ENCODE assay signal across 1 cellular context in genomic region chr20:23632711-23633573, GRCh38.
TF ChIP-seq lines count a peak whose summit lies in the region.

No MANE protein-coding gene starts in this region.

TF ChIP-seq in HepG2, 621 proteins besides CTCF, POLR2A, EP300 and RAD21 (continued from another document and continues in another):
- TF ChIP-seq, protein P1, sequence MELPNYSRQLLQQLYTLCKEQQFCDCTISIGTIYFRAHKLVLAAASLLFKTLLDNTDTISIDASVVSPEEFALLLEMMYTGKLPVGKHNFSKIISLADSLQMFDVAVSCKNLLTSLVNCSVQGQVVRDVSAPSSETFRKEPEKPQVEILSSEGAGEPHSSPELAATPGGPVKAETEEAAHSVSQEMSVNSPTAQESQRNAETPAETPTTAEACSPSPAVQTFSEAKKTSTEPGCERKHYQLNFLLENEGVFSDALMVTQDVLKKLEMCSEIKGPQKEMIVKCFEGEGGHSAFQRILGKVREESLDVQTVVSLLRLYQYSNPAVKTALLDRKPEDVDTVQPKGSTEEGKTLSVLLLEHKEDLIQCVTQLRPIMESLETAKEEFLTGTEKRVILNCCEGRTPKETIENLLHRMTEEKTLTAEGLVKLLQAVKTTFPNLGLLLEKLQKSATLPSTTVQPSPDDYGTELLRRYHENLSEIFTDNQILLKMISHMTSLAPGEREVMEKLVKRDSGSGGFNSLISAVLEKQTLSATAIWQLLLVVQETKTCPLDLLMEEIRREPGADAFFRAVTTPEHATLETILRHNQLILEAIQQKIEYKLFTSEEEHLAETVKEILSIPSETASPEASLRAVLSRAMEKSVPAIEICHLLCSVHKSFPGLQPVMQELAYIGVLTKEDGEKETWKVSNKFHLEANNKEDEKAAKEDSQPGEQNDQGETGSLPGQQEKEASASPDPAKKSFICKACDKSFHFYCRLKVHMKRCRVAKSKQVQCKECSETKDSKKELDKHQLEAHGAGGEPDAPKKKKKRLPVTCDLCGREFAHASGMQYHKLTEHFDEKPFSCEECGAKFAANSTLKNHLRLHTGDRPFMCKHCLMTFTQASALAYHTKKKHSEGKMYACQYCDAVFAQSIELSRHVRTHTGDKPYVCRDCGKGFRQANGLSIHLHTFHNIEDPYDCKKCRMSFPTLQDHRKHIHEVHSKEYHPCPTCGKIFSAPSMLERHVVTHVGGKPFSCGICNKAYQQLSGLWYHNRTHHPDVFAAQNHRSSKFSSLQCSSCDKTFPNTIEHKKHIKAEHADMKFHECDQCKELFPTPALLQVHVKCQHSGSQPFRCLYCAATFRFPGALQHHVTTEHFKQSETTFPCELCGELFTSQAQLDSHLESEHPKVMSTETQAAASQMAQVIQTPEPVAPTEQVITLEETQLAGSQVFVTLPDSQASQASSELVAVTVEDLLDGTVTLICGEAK (IDR thresholded peaks at IDR 0.05) = no peak
- TF ChIP-seq, protein P1 (CRISPR knock-in tag; IDR thresholded peaks at IDR 0.05) = 0 out of 2 replicates have a peak, but pooled peaks have one; percentile 34
- TF ChIP-seq ZNF772 (CRISPR knock-in tag; IDR thresholded peaks at IDR 0.05) = no peak
- no peak for TF ChIP-seq SAFB2 (CRISPR knock-in tag; IDR thresholded peaks at IDR 0.05; ENCODE audit: borderline replicate concordance, low read depth)
- no peak for TF ChIP-seq ZNF343 (CRISPR knock-in tag; IDR thresholded peaks at IDR 0.05)
- TF ChIP-seq, protein P2, sequence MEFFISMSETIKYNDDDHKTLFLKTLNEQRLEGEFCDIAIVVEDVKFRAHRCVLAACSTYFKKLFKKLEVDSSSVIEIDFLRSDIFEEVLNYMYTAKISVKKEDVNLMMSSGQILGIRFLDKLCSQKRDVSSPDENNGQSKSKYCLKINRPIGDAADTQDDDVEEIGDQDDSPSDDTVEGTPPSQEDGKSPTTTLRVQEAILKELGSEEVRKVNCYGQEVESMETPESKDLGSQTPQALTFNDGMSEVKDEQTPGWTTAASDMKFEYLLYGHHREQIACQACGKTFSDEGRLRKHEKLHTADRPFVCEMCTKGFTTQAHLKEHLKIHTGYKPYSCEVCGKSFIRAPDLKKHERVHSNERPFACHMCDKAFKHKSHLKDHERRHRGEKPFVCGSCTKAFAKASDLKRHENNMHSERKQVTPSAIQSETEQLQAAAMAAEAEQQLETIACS (CRISPR knock-in tag; IDR thresholded peaks at IDR 0.05) = no peak
- TF ChIP-seq CEBPB (IDR thresholded peaks at IDR 0.05; ENCODE audit: borderline replicate concordance, low read depth, low read length) = no peak
- no peak for TF ChIP-seq NFKB2 (CRISPR knock-in tag; IDR thresholded peaks at IDR 0.05; ENCODE audit: borderline replicate concordance)
- no peak for TF ChIP-seq ZNF44 (CRISPR knock-in tag; IDR thresholded peaks at IDR 0.05)
- TF ChIP-seq ZNF775 (CRISPR knock-in tag; IDR thresholded peaks at IDR 0.05; ENCODE audit: borderline replicate concordance) = no peak
- TF ChIP-seq CREB3 (CRISPR knock-in tag; IDR thresholded peaks at IDR 0.05) = no peak
- TF ChIP-seq ZNF652 (CRISPR knock-in tag; IDR thresholded peaks at IDR 0.05; ENCODE audit: borderline replicate concordance, low read depth) = no peak
- TF ChIP-seq HES4 (CRISPR knock-in tag; IDR thresholded peaks at IDR 0.05; ENCODE audit: borderline replicate concordance) = 0 out of 2 replicates have a peak, but pooled peaks have one; percentile 38
- no peak for TF ChIP-seq NCOR1 (IDR thresholded peaks at IDR 0.05; ENCODE audit: borderline replicate concordance, low read length)
- TF ChIP-seq BATF2 (CRISPR knock-in tag; IDR thresholded peaks at IDR 0.05) = no peak
- peak; percentile 72; the same call in 1 of the 2 replicates for TF ChIP-seq RBFOX2 (IDR thresholded peaks at IDR 0.05; ENCODE audit: low read depth, low read length)
- no peak for TF ChIP-seq NCOA1 (CRISPR knock-in tag; IDR thresholded peaks at IDR 0.05)
- TF ChIP-seq ZSCAN31 (CRISPR knock-in tag; IDR thresholded peaks at IDR 0.05; ENCODE audit: low read depth) = no peak
- TF ChIP-seq, protein P3, sequence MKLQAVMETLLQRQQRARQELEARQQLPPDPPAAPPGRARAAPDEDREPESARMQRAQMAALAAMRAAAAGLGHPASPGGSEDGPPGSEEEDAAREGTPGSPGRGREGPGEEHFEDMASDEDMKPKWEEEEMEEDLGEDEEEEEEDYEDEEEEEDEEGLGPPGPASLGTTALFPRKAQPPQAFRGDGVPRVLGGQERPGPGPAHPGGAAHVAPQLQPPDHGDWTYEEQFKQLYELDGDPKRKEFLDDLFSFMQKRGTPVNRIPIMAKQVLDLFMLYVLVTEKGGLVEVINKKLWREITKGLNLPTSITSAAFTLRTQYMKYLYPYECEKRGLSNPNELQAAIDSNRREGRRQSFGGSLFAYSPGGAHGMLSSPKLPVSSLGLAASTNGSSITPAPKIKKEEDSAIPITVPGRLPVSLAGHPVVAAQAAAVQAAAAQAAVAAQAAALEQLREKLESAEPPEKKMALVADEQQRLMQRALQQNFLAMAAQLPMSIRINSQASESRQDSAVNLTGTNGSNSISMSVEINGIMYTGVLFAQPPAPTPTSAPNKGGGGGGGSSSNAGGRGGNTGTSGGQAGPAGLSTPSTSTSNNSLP (IDR thresholded peaks at IDR 0.05; ENCODE audit: low read depth, low read length) = no peak
- TF ChIP-seq, protein P4, sequence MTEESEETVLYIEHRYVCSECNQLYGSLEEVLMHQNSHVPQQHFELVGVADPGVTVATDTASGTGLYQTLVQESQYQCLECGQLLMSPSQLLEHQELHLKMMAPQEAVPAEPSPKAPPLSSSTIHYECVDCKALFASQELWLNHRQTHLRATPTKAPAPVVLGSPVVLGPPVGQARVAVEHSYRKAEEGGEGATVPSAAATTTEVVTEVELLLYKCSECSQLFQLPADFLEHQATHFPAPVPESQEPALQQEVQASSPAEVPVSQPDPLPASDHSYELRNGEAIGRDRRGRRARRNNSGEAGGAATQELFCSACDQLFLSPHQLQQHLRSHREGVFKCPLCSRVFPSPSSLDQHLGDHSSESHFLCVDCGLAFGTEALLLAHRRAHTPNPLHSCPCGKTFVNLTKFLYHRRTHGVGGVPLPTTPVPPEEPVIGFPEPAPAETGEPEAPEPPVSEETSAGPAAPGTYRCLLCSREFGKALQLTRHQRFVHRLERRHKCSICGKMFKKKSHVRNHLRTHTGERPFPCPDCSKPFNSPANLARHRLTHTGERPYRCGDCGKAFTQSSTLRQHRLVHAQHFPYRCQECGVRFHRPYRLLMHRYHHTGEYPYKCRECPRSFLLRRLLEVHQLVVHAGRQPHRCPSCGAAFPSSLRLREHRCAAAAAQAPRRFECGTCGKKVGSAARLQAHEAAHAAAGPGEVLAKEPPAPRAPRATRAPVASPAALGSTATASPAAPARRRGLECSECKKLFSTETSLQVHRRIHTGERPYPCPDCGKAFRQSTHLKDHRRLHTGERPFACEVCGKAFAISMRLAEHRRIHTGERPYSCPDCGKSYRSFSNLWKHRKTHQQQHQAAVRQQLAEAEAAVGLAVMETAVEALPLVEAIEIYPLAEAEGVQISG (CRISPR knock-in tag; IDR thresholded peaks at IDR 0.05) = peak; percentile 7; the same call in 1 of the 2 replicates
- no peak for TF ChIP-seq ZNF382 (CRISPR knock-in tag; IDR thresholded peaks at IDR 0.05; ENCODE audit: borderline replicate concordance)
- TF ChIP-seq GTF2F1 (IDR thresholded peaks at IDR 0.05; ENCODE audit: low read length) = no peak
- TF ChIP-seq ZNF12 (CRISPR knock-in tag; IDR thresholded peaks at IDR 0.05) = no peak
- no peak for TF ChIP-seq YY1 (IDR thresholded peaks at IDR 0.05; ENCODE audit: insufficient read depth, insufficient replicate concordance, low read depth, low read length)
- peak; percentile 31 for TF ChIP-seq RBM22 (optimal IDR thresholded peaks at IDR 0.05; ENCODE audit: low read length)
- no peak for TF ChIP-seq ZNF879 (CRISPR knock-in tag; IDR thresholded peaks at IDR 0.05)
- 0 out of 2 replicates have a peak, but pooled peaks have one; percentile 36 for TF ChIP-seq ZSCAN25 (CRISPR knock-in tag; IDR thresholded peaks at IDR 0.05)
- no peak; the same call in 1 of the 2 replicates for TF ChIP-seq ZNF160 (CRISPR knock-in tag; IDR thresholded peaks at IDR 0.05)
- no peak for TF ChIP-seq CCAR2 (optimal IDR thresholded peaks at IDR 0.05; ENCODE audit: low read depth, low read length)
- TF ChIP-seq ZNF446 (CRISPR knock-in tag; IDR thresholded peaks at IDR 0.05) = no peak
- TF ChIP-seq, protein P5, sequence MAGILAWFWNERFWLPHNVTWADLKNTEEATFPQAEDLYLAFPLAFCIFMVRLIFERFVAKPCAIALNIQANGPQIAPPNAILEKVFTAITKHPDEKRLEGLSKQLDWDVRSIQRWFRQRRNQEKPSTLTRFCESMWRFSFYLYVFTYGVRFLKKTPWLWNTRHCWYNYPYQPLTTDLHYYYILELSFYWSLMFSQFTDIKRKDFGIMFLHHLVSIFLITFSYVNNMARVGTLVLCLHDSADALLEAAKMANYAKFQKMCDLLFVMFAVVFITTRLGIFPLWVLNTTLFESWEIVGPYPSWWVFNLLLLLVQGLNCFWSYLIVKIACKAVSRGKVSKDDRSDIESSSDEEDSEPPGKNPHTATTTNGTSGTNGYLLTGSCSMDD (CRISPR knock-in tag; IDR thresholded peaks at IDR 0.05) = no peak
- TF ChIP-seq RELA (CRISPR knock-in tag; IDR thresholded peaks at IDR 0.05) = no peak
- peak; percentile 43; the same call in 1 of the 2 replicates for TF ChIP-seq REPIN1 (CRISPR knock-in tag; IDR thresholded peaks at IDR 0.05; ENCODE audit: borderline replicate concordance, low read depth)
- TF ChIP-seq MBNL3 (CRISPR knock-in tag; conservative IDR thresholded peaks at IDR 0.05) = no peak
- TF ChIP-seq, protein P6, sequence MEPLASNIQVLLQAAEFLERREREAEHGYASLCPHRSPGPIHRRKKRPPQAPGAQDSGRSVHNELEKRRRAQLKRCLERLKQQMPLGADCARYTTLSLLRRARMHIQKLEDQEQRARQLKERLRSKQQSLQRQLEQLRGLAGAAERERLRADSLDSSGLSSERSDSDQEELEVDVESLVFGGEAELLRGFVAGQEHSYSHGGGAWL (CRISPR knock-in tag; IDR thresholded peaks at IDR 0.05) = 0 out of 2 replicates have a peak, but pooled peaks have one; percentile 25
- TF ChIP-seq LBX2 (CRISPR knock-in tag; IDR thresholded peaks at IDR 0.05; ENCODE audit: borderline replicate concordance) = no peak
- no peak for TF ChIP-seq ZNF503 (CRISPR knock-in tag; IDR thresholded peaks at IDR 0.05)
